In the genomic region with DNA sequence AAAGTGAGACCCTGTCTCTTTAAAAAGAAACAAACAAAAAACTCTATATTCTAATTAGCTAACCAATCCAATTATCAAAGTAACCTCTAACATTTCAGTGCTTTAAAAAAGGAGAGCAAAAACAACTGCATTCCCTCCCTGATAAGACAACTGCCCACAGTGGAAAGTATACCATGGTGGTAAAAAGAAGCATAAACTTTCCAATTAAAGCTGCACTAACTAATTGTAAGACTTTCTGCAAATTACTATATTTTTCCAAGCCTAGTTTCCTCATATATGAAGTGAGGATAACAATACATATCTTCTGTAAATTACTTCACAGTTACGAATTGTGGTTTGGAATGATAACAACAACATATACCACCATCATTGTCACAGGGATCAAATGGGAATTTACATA, we compare ENCODE assay signal across 19 cellular contexts.
"Had no signal": no experiment of that assay in that cellular context is flagged by ENCODE, and none has a peak within 500 bp of the region (broad histone marks: within the 10 kb centered on the region; RNA-seq: fewer than 3 reads in every experiment).

No MANE protein-coding gene starts in this region.

- H3K9me3 Mint-ChIP-seq: activated naive CD4-positive, alpha-beta T cell treated with anti-CD3 and anti-CD28 coated beads, Interleukin-2, amount 50 U/mL, for 24 hours; dendritic cell treated with granulocyte-macrophage colony-stimulating factor and Interleukin-4, amounts not matched to agents 40 ng/mL and 50 ng/mL, for 4 days had no signal

- H3K9me3 ChIP-seq: esophagus squamous epithelium, heart right ventricle, ovary, psoas muscle, thoracic aorta had no signal

- H3K27me3 Mint-ChIP-seq: activated CD8-positive, alpha-beta memory T cell treated with anti-CD3 and anti-CD28 coated beads, Interleukin-2, amount 10 ng/mL, durations not matched to agents 7 days and 5 days; activated naive CD4-positive, alpha-beta T cell treated with anti-CD3 and anti-CD28 coated beads, Interleukin-2, amount 50 U/mL, for 24 hours; dendritic cell treated with granulocyte-macrophage colony-stimulating factor and Interleukin-4, amounts not matched to agents 40 ng/mL and 50 ng/mL, for 4 days had no signal

- ATAC-seq: activated CD4-positive, CD25-positive, alpha-beta regulatory T cell treated with anti-CD3 and anti-CD28 coated beads, Interleukin-2, amount 50 U/mL, for 24 hours; activated CD8-positive, alpha-beta memory T cell treated with anti-CD3 and anti-CD28 coated beads, Interleukin-2, amount 10 ng/mL, durations not matched to agents 7 days and 5 days; heart right ventricle; left ventricle myocardium superior; psoas muscle; right cardiac atrium had no signal

- H3K36me3 ChIP-seq: cardiac muscle cell, neural progenitor cell, ovary had no signal

- H3K27ac ChIP-seq: cardiac muscle cell, esophagus squamous epithelium, heart right ventricle, neural progenitor cell, ovary, psoas muscle, skin epidermis, thoracic aorta had no signal

- H3K4me3 Mint-ChIP-seq: activated CD8-positive, alpha-beta memory T cell treated with anti-CD3 and anti-CD28 coated beads, Interleukin-2, amount 10 ng/mL, durations not matched to agents 7 days and 5 days; activated naive CD4-positive, alpha-beta T cell treated with anti-CD3 and anti-CD28 coated beads, Interleukin-2, amount 50 U/mL, for 24 hours; dendritic cell treated with granulocyte-macrophage colony-stimulating factor and Interleukin-4, amounts not matched to agents 40 ng/mL and 50 ng/mL, for 4 days; neural progenitor cell had no signal

- H3K27me3 ChIP-seq: cardiac muscle cell, esophagus squamous epithelium, heart right ventricle, neural progenitor cell, ovary had no signal

- H3K27ac Mint-ChIP-seq: activated CD8-positive, alpha-beta memory T cell treated with anti-CD3 and anti-CD28 coated beads, Interleukin-2, amount 10 ng/mL, durations not matched to agents 7 days and 5 days; activated naive CD4-positive, alpha-beta T cell treated with anti-CD3 and anti-CD28 coated beads, Interleukin-2, amount 50 U/mL, for 24 hours; dendritic cell treated with granulocyte-macrophage colony-stimulating factor and Interleukin-4, amounts not matched to agents 40 ng/mL and 50 ng/mL, for 4 days; neural progenitor cell had no signal

- DNase-seq: activated CD8-positive, alpha-beta memory T cell treated with anti-CD3 and anti-CD28 coated beads, Interleukin-2, amount 10 ng/mL, durations not matched to agents 7 days and 5 days; activated effector memory CD4-positive, alpha-beta T cell treated with Interleukin-2 at 50 U/mL for 16 hours; activated T-cell treated with anti-CD3 and anti-CD28 coated beads, Interleukin-2, amount 50 U/mL, for 1 hour; amygdala; effector CD8-positive, alpha-beta T cell; esophagus squamous epithelium; heart right ventricle; left ventricle myocardium superior; ovary; psoas muscle; right cardiac atrium; T1000 had no signal

- H3K4me3 ChIP-seq: cardiac muscle cell, esophagus squamous epithelium, heart right ventricle, neural progenitor cell, ovary, psoas muscle, skin epidermis, thoracic aorta had no signal

- H3K4me1 ChIP-seq: esophagus squamous epithelium, neural progenitor cell, psoas muscle had no signal

- H3K4me1 Mint-ChIP-seq: neural progenitor cell had no signal
